29 cellular contexts compared by ENCODE assay signal in the genomic region with DNA sequence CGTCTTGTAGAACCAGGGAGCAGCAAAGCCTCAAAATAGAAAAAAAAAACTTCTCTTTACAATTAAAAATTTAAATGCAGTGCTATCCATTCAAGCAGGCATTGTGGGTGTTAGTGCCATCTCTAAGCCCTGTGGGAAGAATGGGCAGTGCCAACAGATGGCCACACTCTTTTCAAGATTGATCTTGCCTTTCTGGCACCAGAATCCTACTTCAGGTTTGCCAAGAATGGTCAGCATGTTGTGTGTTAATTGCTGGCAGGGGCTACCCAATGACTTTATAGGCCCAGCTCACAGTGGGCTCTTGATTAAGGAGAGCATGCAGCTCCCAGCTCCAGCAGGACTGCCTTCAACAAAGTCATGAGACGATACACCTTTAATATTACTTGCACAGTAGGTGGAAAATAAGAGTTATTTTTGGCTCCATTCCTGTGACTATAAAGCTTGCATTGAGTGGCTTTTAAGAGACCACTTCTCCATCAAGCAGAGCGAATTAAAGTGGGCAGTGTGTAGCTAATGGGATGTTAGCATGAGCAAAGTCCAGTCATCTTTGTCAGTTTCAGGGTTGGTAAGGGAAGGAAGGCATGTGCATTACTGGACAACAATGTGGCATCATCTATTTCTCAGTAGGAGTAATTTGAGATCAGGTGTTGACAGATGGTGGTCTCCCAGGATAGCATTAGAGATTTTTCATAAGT.
DNase-seq lines count a peak whose midpoint lies in the region; ATAC-seq, FAIRE-seq and TF ChIP-seq lines count a peak whose summit lies in the region.
"Had no signal": no experiment of that assay in that cellular context is flagged by ENCODE, and none has a peak within 500 bp of the region (broad histone marks: within the 10 kb centered on the region; RNA-seq: fewer than 3 reads in every experiment).

No MANE protein-coding gene starts in this region.

- CTCF ChIA-PET in HEK293 (lab: Yijun Ruan, JAX) (no interaction called here), GM12878 (lab: Yijun Ruan, JAX) (no interaction called here), T-cell (lab: Charles Lee) (no interaction called here)

- no peak overlapping the region for H3K27ac Mint-ChIP-seq in T-cell
- H3K27ac Mint-ChIP-seq: activated naive CD4-positive, alpha-beta T cell treated with anti-CD3 and anti-CD28 coated beads, Interleukin-2, amount 50 U/mL, for 24 hours; activated T-helper 17 cell treated with anti-CD3 and anti-CD28 coated beads, Interleukin-2, amount 50 U/mL, for 72 hours; progenitor cell of endocrine pancreas had no signal

- H3K9me3 Mint-ChIP-seq in T-cell: peaks cover 4 to 6% (median 4%) of the 10 kb centered on the region in 3 donors
- H3K9me3 Mint-ChIP-seq: activated naive CD4-positive, alpha-beta T cell treated with anti-CD3 and anti-CD28 coated beads, Interleukin-2, amount 50 U/mL, for 24 hours had no signal

- H3K36me3 Mint-ChIP-seq in T-cell: no peaks in the 10 kb centered on the region
- H3K36me3 Mint-ChIP-seq: activated naive CD4-positive, alpha-beta T cell treated with anti-CD3 and anti-CD28 coated beads, Interleukin-2, amount 50 U/mL, for 24 hours had no signal

- H3K18ac ChIP-seq in mesendoderm (ENCODE audit: low read length): no peak overlapping the region

- H3K79me2 ChIP-seq in GM12878 (ENCODE audit: control insufficient read depth, insufficient read depth, low read length) (no peaks in the 10 kb centered on the region), mesendoderm (ENCODE audit: control insufficient read depth, insufficient read depth, low read length) (no peaks in the 10 kb centered on the region)

- no peak for TF ChIP-seq POLR2A in GM12878 (IDR thresholded peaks at IDR 0.05; ENCODE audit: low read depth, low read length)

- H2BK15ac ChIP-seq in mesendoderm (replicated peaks; ENCODE audit: low read depth): no peak overlapping the region

- TF ChIP-seq CTCF in HEK293 (tag by site-specific recombination; IDR thresholded peaks at IDR 0.05): no peak
- TF ChIP-seq CTCF in GM12878 (IDR thresholded peaks at IDR 0.05 in 2 of 3, conservative IDR thresholded peaks at IDR 0.05 in 1 of 3; ENCODE audit: control insufficient read depth in 2 of 3, extremely low read depth in 1 of 3, insufficient read depth in 1 of 3, low read depth in 3 of 3, low read length in 3 of 3): no peak

- no peak overlapping the region for H2AK5ac ChIP-seq in mesendoderm (ENCODE audit: low read length)

- no peak overlapping the region for H3K23ac ChIP-seq in mesendoderm (ENCODE audit: low read length)

- H3K4me1 Mint-ChIP-seq in T-cell: no peaks in the 10 kb centered on the region
- H3K4me1 Mint-ChIP-seq: activated naive CD4-positive, alpha-beta T cell treated with anti-CD3 and anti-CD28 coated beads, Interleukin-2, amount 50 U/mL, for 24 hours; activated T-helper 17 cell treated with anti-CD3 and anti-CD28 coated beads, Interleukin-2, amount 50 U/mL, for 72 hours had no signal

- TF ChIP-seq EP300 in GM12878 (IDR thresholded peaks at IDR 0.05; ENCODE audit: borderline replicate concordance in 1 of 2, control insufficient read depth in 1 of 2, low read depth in 2 of 2, low read length in 2 of 2): no peak

- H3K9me3 ChIP-seq in HEK293 (ENCODE audit: control insufficient read depth, insufficient read depth, low read depth, low read length) (no peaks in the 10 kb centered on the region), GM12878 (replicated peaks; ENCODE audit: control insufficient read depth, insufficient read depth, low read length) (no peaks in the 10 kb centered on the region)
- H3K9me3 ChIP-seq: A549, left ventricle myocardium inferior, SJSA1, stomach, vagina had no signal

- no peak overlapping the region for H3K9ac ChIP-seq in GM12878 (ENCODE audit: control insufficient read depth, insufficient read depth, low read length)
- no peak overlapping the region for H3K9ac ChIP-seq in mesendoderm (ENCODE audit: low read length)

- H3K4me3 Mint-ChIP-seq in T-cell: no peak overlapping the region
- H3K4me3 Mint-ChIP-seq: activated naive CD4-positive, alpha-beta T cell treated with anti-CD3 and anti-CD28 coated beads, Interleukin-2, amount 50 U/mL, for 24 hours; activated T-helper 17 cell treated with anti-CD3 and anti-CD28 coated beads, Interleukin-2, amount 50 U/mL, for 72 hours had no signal

- H2BK120ac ChIP-seq in mesendoderm (ENCODE audit: low read depth, low read length): no peak overlapping the region

- H4K20me1 ChIP-seq in GM12878 (ENCODE audit: control insufficient read depth, insufficient read depth): no peaks in the 10 kb centered on the region

- DNase-seq in D341Med (ENCODE audit: low spot score): peak; percentile 5
- peak; percentile 79 to 96 for DNase-seq in NCI-H446 (lab: John Stamatoyannopoulos, UW)
- no peak for DNase-seq in GM12878 (ENCODE audit: low read depth, low spot score)
- no peak for DNase-seq in mesendoderm
- no peak for DNase-seq in T-cell
- DNase-seq: activated CD4-positive, alpha-beta T cell treated with anti-CD3 and anti-CD28 coated beads for 4 hours; amniotic stem cell; Calu3; HCEC 1CT; IMR-90; islet precursor cell; left ventricle myocardium inferior; MV-4-11; NCI-H2029; stomach; T1000; WERI-Rb-1 had no signal

- SMC1A ChIA-PET in GM12878 (lab: Charles Lee; ENCODE audit: uncharacterized antibody, unreplicated experiment): no interaction called here

- H3K4me3 ChIP-seq in HEK293 (ENCODE audit: low read depth, low read length) (no peak overlapping the region), GM12878 (no peak overlapping the region), mesendoderm (ENCODE audit: low read length) (no peak overlapping the region)
- H3K4me3 ChIP-seq: A549, left ventricle myocardium inferior, SJSA1, stomach, vagina had no signal

- H4K5ac ChIP-seq in mesendoderm (ENCODE audit: low read length): no peak overlapping the region

- TF ChIP-seq RAD21 in GM12878 (IDR thresholded peaks at IDR 0.05; ENCODE audit: insufficient read depth, low read depth, low read length): no peak

- H3K79me1 ChIP-seq in mesendoderm (ENCODE audit: low read length): no peaks in the 10 kb centered on the region

- in situ Hi-C loops in GM12878 (cut with MboI): no loop called here

- H3K36me3 ChIP-seq in HEK293 (ENCODE audit: control insufficient read depth in 2 of 2, insufficient read depth in 1 of 2, low read length in 2 of 2) (no peaks in the 10 kb centered on the region), GM12878 (ENCODE audit: control insufficient read depth in 2 of 2, insufficient read depth in 2 of 2, low read length in 1 of 2) (no peaks in the 10 kb centered on the region), mesendoderm (ENCODE audit: control insufficient read depth, insufficient read depth, low read length) (no peaks in the 10 kb centered on the region)
- H3K36me3 ChIP-seq: left ventricle myocardium inferior, SJSA1, stomach, vagina, WERI-Rb-1 had no signal

- no peak overlapping the region for H3K56ac ChIP-seq in mesendoderm (ENCODE audit: low read length)

- H3K27me3 ChIP-seq in GM12878 (replicated peaks in 1 of 2; ENCODE audit: control insufficient read depth in 2 of 2, insufficient read depth in 2 of 2, low read length in 1 of 2): no peaks in the 10 kb centered on the region
- H3K27me3 ChIP-seq in mesendoderm (ENCODE audit: insufficient read depth, low read length, poor library complexity): no peaks in the 10 kb centered on the region
- H3K27me3 ChIP-seq: SJSA1, stomach, vagina had no signal

- intact Hi-C loops in GM12878 (cut with micrococcal nuclease; ENCODE audit: unreplicated experiment): no loop called here

- H2AFZ ChIP-seq in GM12878 (ENCODE audit: control insufficient read depth, low read depth, low read length): no peak overlapping the region

- POLR2A ChIA-PET in HEK293 (lab: Yijun Ruan, JAX): no interaction called here
- POLR2A ChIA-PET in GM12878 (lab: Charles Lee): no interaction called here
- POLR2A ChIA-PET in T-cell (lab: Charles Lee): no interaction called here

- H3K27ac ChIP-seq in HEK293 (ENCODE audit: extremely low read depth, low read depth, low read length): no peak overlapping the region
- no peak overlapping the region for H3K27ac ChIP-seq in GM12878 (ENCODE audit: control insufficient read depth, insufficient read depth)
- no peak overlapping the region for H3K27ac ChIP-seq in mesendoderm (ENCODE audit: low read depth, low read length)
- H3K27ac ChIP-seq: A549, left ventricle myocardium inferior, SJSA1, stomach, vagina, WERI-Rb-1 had no signal

- no peak overlapping the region for H3K4me2 ChIP-seq in GM12878 (ENCODE audit: control insufficient read depth, insufficient read depth)
- H3K4me2 ChIP-seq in mesendoderm (ENCODE audit: low read length): no peak overlapping the region
- H3K4me2 ChIP-seq: A549 had no signal

- H2BK5ac ChIP-seq in mesendoderm (ENCODE audit: low read length): no peak overlapping the region

- H3K4me1 ChIP-seq in HEK293 (ENCODE audit: control insufficient read depth, insufficient read depth, low read length): no peaks in the 10 kb centered on the region
- H3K4me1 ChIP-seq in GM12878 (ENCODE audit: control insufficient read depth, insufficient read depth, low read length): no peaks in the 10 kb centered on the region
- H3K4me1 ChIP-seq in mesendoderm (ENCODE audit: control insufficient read depth, low read depth, low read length): no peaks in the 10 kb centered on the region
- H3K4me1 ChIP-seq: A549, left ventricle myocardium inferior, SJSA1, stomach, vagina had no signal

- no peak overlapping the region for H4K8ac ChIP-seq in mesendoderm (ENCODE audit: low read depth, low read length)

- 21% methylated on average over 3 of the region's 3 CpGs for WGBS in GM12878 (ENCODE audit: insufficient coverage, insufficient replicate concordance, low lambda C conversion rate, missing lambda C conversion rate)
- no CpG with 5 or more reads among the region's 3 CpGs for WGBS in mesendoderm (ENCODE audit: extremely low coverage, insufficient coverage, low lambda C conversion rate)

- no peak overlapping the region for H3K4ac ChIP-seq in mesendoderm (ENCODE audit: low read depth, low read length)

- ATAC-seq in GM12878: no peak
- no peak for ATAC-seq in T-cell (replicated peaks in 1 of 4)
- no peak for ATAC-seq in GM18907 (IDR thresholded peaks at IDR 0.05; ENCODE audit: unreplicated experiment)
- no peak for ATAC-seq in GM21381 (IDR thresholded peaks at IDR 0.05; ENCODE audit: unreplicated experiment)
- ATAC-seq: A549; activated T-helper 17 cell treated with anti-CD3 and anti-CD28 coated beads, Interleukin-2, amount 50 U/mL, for 72 hours; esophagus mucosa; sciatic nerve had no signal

- no peak for FAIRE-seq in GM12878 (lab: Jason Lieb, UNC)
- FAIRE-seq: A549, GM12891 had no signal

- BruUV-seq in GM12878 (replicated peaks; lab: Mats Ljungman, UMichigan): no TSS peak

- no peaks in the 10 kb centered on the region for H3K27me3 Mint-ChIP-seq in T-cell
- H3K27me3 Mint-ChIP-seq: activated naive CD4-positive, alpha-beta T cell treated with anti-CD3 and anti-CD28 coated beads, Interleukin-2, amount 50 U/mL, for 24 hours; activated T-helper 17 cell treated with anti-CD3 and anti-CD28 coated beads, Interleukin-2, amount 50 U/mL, for 72 hours; progenitor cell of endocrine pancreas had no signal

- RAD21 ChIA-PET in GM12878 (lab: Charles Lee; ENCODE audit: unreplicated experiment): no interaction called here

TF ChIP-seq in HEK293, 187 proteins besides CTCF, POLR2A, EP300 and RAD21 (continues in another document):
- TF ChIP-seq FEZF1 (tag by site-specific recombination; IDR thresholded peaks at IDR 0.05): peak; percentile 52

TF ChIP-seq in GM12878, 131 proteins besides CTCF, POLR2A, EP300 and RAD21 (continues in another document):
- TF ChIP-seq SP1 (IDR thresholded peaks at IDR 0.05; ENCODE audit: low read depth, low read length): no peak

Comparison
In these comparisons a context has a peak if more than half of its experiments do, and no peak if none do; other contexts are left out.
1. DNase-seq: peak in D341Med (single experiment) and NCI-H446 (2 of 2); none in GM12878 (single experiment), mesendoderm (single experiment) and T-cell (0 of 34).